ENCODE assay signal across 1 cellular context in genomic region chr2:16238001-16238755, GRCh38.
TF ChIP-seq lines count a peak whose summit lies in the region.

No MANE protein-coding gene starts in this region.

TF ChIP-seq in WTC11, 78 proteins besides CTCF, POLR2A, EP300 and RAD21 (continued from another document):
- TF ChIP-seq, protein P1, sequence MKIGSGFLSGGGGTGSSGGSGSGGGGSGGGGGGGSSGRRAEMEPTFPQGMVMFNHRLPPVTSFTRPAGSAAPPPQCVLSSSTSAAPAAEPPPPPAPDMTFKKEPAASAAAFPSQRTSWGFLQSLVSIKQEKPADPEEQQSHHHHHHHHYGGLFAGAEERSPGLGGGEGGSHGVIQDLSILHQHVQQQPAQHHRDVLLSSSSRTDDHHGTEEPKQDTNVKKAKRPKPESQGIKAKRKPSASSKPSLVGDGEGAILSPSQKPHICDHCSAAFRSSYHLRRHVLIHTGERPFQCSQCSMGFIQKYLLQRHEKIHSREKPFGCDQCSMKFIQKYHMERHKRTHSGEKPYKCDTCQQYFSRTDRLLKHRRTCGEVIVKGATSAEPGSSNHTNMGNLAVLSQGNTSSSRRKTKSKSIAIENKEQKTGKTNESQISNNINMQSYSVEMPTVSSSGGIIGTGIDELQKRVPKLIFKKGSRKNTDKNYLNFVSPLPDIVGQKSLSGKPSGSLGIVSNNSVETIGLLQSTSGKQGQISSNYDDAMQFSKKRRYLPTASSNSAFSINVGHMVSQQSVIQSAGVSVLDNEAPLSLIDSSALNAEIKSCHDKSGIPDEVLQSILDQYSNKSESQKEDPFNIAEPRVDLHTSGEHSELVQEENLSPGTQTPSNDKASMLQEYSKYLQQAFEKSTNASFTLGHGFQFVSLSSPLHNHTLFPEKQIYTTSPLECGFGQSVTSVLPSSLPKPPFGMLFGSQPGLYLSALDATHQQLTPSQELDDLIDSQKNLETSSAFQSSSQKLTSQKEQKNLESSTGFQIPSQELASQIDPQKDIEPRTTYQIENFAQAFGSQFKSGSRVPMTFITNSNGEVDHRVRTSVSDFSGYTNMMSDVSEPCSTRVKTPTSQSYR (CRISPR knock-in tag; IDR thresholded peaks at IDR 0.05): no peak
- no peak for TF ChIP-seq NR1H2 (CRISPR knock-in tag; IDR thresholded peaks at IDR 0.05)
